ENCODE assay signal across 21 cellular contexts in genomic region chr5:32526815-32527214, GRCh38.
"Had no signal": no experiment of that assay in that cellular context is flagged by ENCODE, and none has a peak within 500 bp of the region (broad histone marks: within the 10 kb centered on the region; RNA-seq: fewer than 3 reads in every experiment).

No MANE protein-coding gene starts in this region.

- H3K4me1 ChIP-seq: parathyroid adenoma had no signal

- FAIRE-seq: endometrium, kidney had no signal

- DNase-seq: activated CD4-positive, alpha-beta T cell treated with anti-CD3 and anti-CD28 coated beads for 1 hour; activated CD4-positive, alpha-beta T cell treated with anti-CD3 and anti-CD28 coated beads, Interleukin-2, amount 50 U/mL, for 1 hour; activated effector memory CD4-positive, alpha-beta T cell treated with anti-CD3 and anti-CD28 coated beads, Interleukin-2, amount 50 U/mL, for 16 hours; activated naive CD4-positive, alpha-beta T cell treated with anti-CD3 and anti-CD28 coated beads, Interleukin-2, amount 10 ng/mL, durations not matched to agents 7 days and 5 days; cortex of kidney; foreskin melanocyte; kidney; lower lobe of right lung; mesendoderm; mucosa of descending colon; nephron progenitor cell; nucleus accumbens; right cardiac atrium; stimulated activated CD4-positive, alpha-beta T cell treated with anti-CD3 and anti-CD28 coated beads, Interleukin-4, amount 100 ng/mL, for 4 hours; stimulated activated naive CD8-positive, alpha-beta T cell treated with anti-CD3 and anti-CD28 coated beads, Interleukin-15, Interleukin-2, amounts not matched to agents 100 U/mL and 50 U/mL, for 24 hours had no signal

- H3K27me3 ChIP-seq: upper lobe of left lung had no signal

- H3K9me3 Mint-ChIP-seq: activated naive CD4-positive, alpha-beta T cell treated with anti-CD3 and anti-CD28 coated beads, Interleukin-2, amount 10 ng/mL, durations not matched to agents 7 days and 5 days; T-helper 2 cell treated with Interferon-gamma antibody and Interleukin-4, amounts not matched to agents 5 μg/mL and 100 μg/mL, for 36 hours had no signal

- H3K79me2 ChIP-seq: parathyroid adenoma had no signal

- H3K27ac ChIP-seq: lower lobe of right lung, parathyroid adenoma, upper lobe of left lung, VCaP had no signal

- H3K27ac Mint-ChIP-seq: activated naive CD4-positive, alpha-beta T cell treated with anti-CD3 and anti-CD28 coated beads, Interleukin-2, amount 10 ng/mL, durations not matched to agents 7 days and 5 days; nephron progenitor cell; T-helper 2 cell treated with Interferon-gamma antibody and Interleukin-4, amounts not matched to agents 5 μg/mL and 100 μg/mL, for 36 hours had no signal

- H3K4me3 ChIP-seq: lower lobe of right lung, mucosa of descending colon, upper lobe of left lung had no signal

- H3K9me3 ChIP-seq: lower lobe of right lung, mucosa of descending colon, upper lobe of left lung had no signal

- H2AFZ ChIP-seq: parathyroid adenoma had no signal

- ATAC-seq: left lobe of liver; lower lobe of right lung; mucosa of descending colon; right cardiac atrium; stimulated activated naive CD8-positive, alpha-beta T cell treated with anti-CD3 and anti-CD28 coated beads, Interleukin-15, Interleukin-2, amounts not matched to agents 100 U/mL and 50 U/mL, for 24 hours had no signal

- H3K36me3 ChIP-seq: lower lobe of right lung, upper lobe of left lung had no signal

- H3K36me3 Mint-ChIP-seq: activated naive CD4-positive, alpha-beta T cell treated with anti-CD3 and anti-CD28 coated beads, Interleukin-2, amount 10 ng/mL, durations not matched to agents 7 days and 5 days had no signal

- H3K4me3 Mint-ChIP-seq: activated naive CD4-positive, alpha-beta T cell treated with anti-CD3 and anti-CD28 coated beads, Interleukin-2, amount 10 ng/mL, durations not matched to agents 7 days and 5 days; nephron progenitor cell; T-helper 2 cell treated with Interferon-gamma antibody and Interleukin-4, amounts not matched to agents 5 μg/mL and 100 μg/mL, for 36 hours had no signal

- H3K9ac ChIP-seq: parathyroid adenoma had no signal
